Comparison of ENCODE assay signal across 27 cellular contexts in genomic region chr2:9742601-9743000, GRCh38.
DNase-seq lines count a peak whose midpoint lies in the region; ATAC-seq and TF ChIP-seq lines count a peak whose summit lies in the region.
"Had no signal": no experiment of that assay in that cellular context is flagged by ENCODE, and none has a peak within 500 bp of the region (broad histone marks: within the 10 kb centered on the region; RNA-seq: fewer than 3 reads in every experiment).

No MANE protein-coding gene starts in this region.

- no peaks in the 10 kb centered on the region for H3K9me3 Mint-ChIP-seq in natural killer cell treated with Interleukin-12 subunit alpha and Interleukin-12 subunit beta and Interleukin-15 and Interleukin-18, amount 100 ng/mL, for 72 hours
- no peaks in the 10 kb centered on the region for H3K9me3 Mint-ChIP-seq in natural killer cell
- no peaks in the 10 kb centered on the region for H3K9me3 Mint-ChIP-seq in central memory CD8-positive, alpha-beta T cell
- H3K9me3 Mint-ChIP-seq: CD4-positive, alpha-beta memory T cell; CD4-positive, CD25-positive, alpha-beta regulatory T cell; CD8-positive, alpha-beta T cell had no signal

- H3K36me3 Mint-ChIP-seq in natural killer cell treated with Interleukin-12 subunit alpha and Interleukin-12 subunit beta and Interleukin-15 and Interleukin-18, amount 100 ng/mL, for 72 hours: no peaks in the 10 kb centered on the region
- no peaks in the 10 kb centered on the region for H3K36me3 Mint-ChIP-seq in natural killer cell
- peaks cover 4% of the 10 kb centered on the region for H3K36me3 Mint-ChIP-seq in central memory CD8-positive, alpha-beta T cell (ENCODE audit: insufficient read depth)
- H3K36me3 Mint-ChIP-seq: CD14-positive monocyte; CD4-positive, alpha-beta memory T cell; CD4-positive, CD25-positive, alpha-beta regulatory T cell; CD8-positive, alpha-beta memory T cell; CD8-positive, alpha-beta T cell had no signal

- peak; percentile 51 for DNase-seq in natural killer cell treated with Interleukin-12 subunit alpha and Interleukin-12 subunit beta and Interleukin-15 and Interleukin-18, amount 100 ng/mL, for 72 hours (ENCODE audit: low spot score)
- no peak for DNase-seq in natural killer cell
- no peak for DNase-seq in central memory CD8-positive, alpha-beta T cell (ENCODE audit: low spot score in 2 of 2)
- DNase-seq: 8988T; ACHN; AML-193; BE2C; C1 segment of cervical spinal cord; Caco-2; Calu3; CD4-positive, alpha-beta T cell; CD4-positive, CD25-positive, alpha-beta regulatory T cell; CD8-positive, alpha-beta memory T cell; CD8-positive, alpha-beta T cell; COR-L47; DMS 273 treated with DMSO at 0.1 percent for 48 hours; DMS153; DMS53; DMS79; DMS79 treated with DMSO at 0.1 percent for 48 hours; DND-41; EL had no signal

- H3K4me3 Mint-ChIP-seq in natural killer cell treated with Interleukin-12 subunit alpha and Interleukin-12 subunit beta and Interleukin-15 and Interleukin-18, amount 100 ng/mL, for 72 hours: no peak overlapping the region
- H3K4me3 Mint-ChIP-seq in natural killer cell: no peak overlapping the region
- H3K4me3 Mint-ChIP-seq in central memory CD8-positive, alpha-beta T cell: no peak overlapping the region
- H3K4me3 Mint-ChIP-seq: B cell; CD14-positive monocyte; CD4-positive, alpha-beta memory T cell; CD4-positive, alpha-beta T cell; CD8-positive, alpha-beta memory T cell; CD8-positive, alpha-beta T cell had no signal

- no peak for ATAC-seq in natural killer cell treated with Interleukin-12 subunit alpha and Interleukin-12 subunit beta and Interleukin-15 and Interleukin-18, amount 100 ng/mL, for 72 hours
- ATAC-seq in natural killer cell (no peak), GM21825 (IDR thresholded peaks at IDR 0.05; ENCODE audit: unreplicated experiment) (no peak)
- ATAC-seq in central memory CD8-positive, alpha-beta T cell (replicated peaks; ENCODE audit: extremely low read depth, poor library complexity, severe bottlenecking): no peak
- ATAC-seq: A549; CD8-positive, alpha-beta T cell had no signal

- H3K27me3 Mint-ChIP-seq in natural killer cell treated with Interleukin-12 subunit alpha and Interleukin-12 subunit beta and Interleukin-15 and Interleukin-18, amount 100 ng/mL, for 72 hours: no peaks in the 10 kb centered on the region
- no peaks in the 10 kb centered on the region for H3K27me3 Mint-ChIP-seq in natural killer cell (ENCODE audit: low read depth in 2 of 2)
- no peaks in the 10 kb centered on the region for H3K27me3 Mint-ChIP-seq in central memory CD8-positive, alpha-beta T cell
- H3K27me3 Mint-ChIP-seq: CD4-positive, alpha-beta memory T cell; CD4-positive, alpha-beta T cell; CD4-positive, CD25-positive, alpha-beta regulatory T cell had no signal

- H3K27ac Mint-ChIP-seq in natural killer cell treated with Interleukin-12 subunit alpha and Interleukin-12 subunit beta and Interleukin-15 and Interleukin-18, amount 100 ng/mL, for 72 hours: no peak overlapping the region
- no peak overlapping the region for H3K27ac Mint-ChIP-seq in natural killer cell
- peak overlapping the region; percentile 12 for H3K27ac Mint-ChIP-seq in central memory CD8-positive, alpha-beta T cell (ENCODE audit: low read depth)
- H3K27ac Mint-ChIP-seq: B cell; CD4-positive, CD25-positive, alpha-beta regulatory T cell; CD8-positive, alpha-beta T cell had no signal

- no peak for TF ChIP-seq CTCF in natural killer cell (IDR thresholded peaks at IDR 0.05)

- intact Hi-C loops in natural killer cell (cut with micrococcal nuclease): no loop called here

- H3K4me1 Mint-ChIP-seq in natural killer cell treated with Interleukin-12 subunit alpha and Interleukin-12 subunit beta and Interleukin-15 and Interleukin-18, amount 100 ng/mL, for 72 hours (ENCODE audit: low read depth in 2 of 2): peaks cover 11 to 14% of the 10 kb centered on the region in 2 donors
- H3K4me1 Mint-ChIP-seq in natural killer cell: peaks cover 17 to 37% of the 10 kb centered on the region in 2 donors
- H3K4me1 Mint-ChIP-seq in central memory CD8-positive, alpha-beta T cell: peaks cover 20% of the 10 kb centered on the region
